10 cellular contexts compared by ENCODE assay signal in genomic region chr10:18418579-18419210, GRCh38.
DNase-seq lines count a peak whose midpoint lies in the region; ATAC-seq, FAIRE-seq and TF ChIP-seq lines count a peak whose summit lies in the region.
"Had no signal": no experiment of that assay in that cellular context is flagged by ENCODE, and none has a peak within 500 bp of the region (broad histone marks: within the 10 kb centered on the region; RNA-seq: fewer than 3 reads in every experiment).

No MANE protein-coding gene starts in this region.

- H3K9ac ChIP-seq in BLaER1 (no peak overlapping the region), astrocyte (ENCODE audit: low read length) (no peak overlapping the region)

- H2AFZ ChIP-seq in astrocyte (ENCODE audit: low read depth, low read length), result peak overlapping the region; percentile 29

- no peak overlapping the region for H3K27ac Mint-ChIP-seq in astrocyte (ENCODE audit: unreplicated experiment)
- H3K27ac Mint-ChIP-seq: T-helper 1 cell treated with Interleukin-12 subunit alpha and Interleukin-12 subunit beta and Interleukin-4 antibody, amounts not matched to agents 30 μg/mL and 1 μg/mL, for 36 hours had no signal

- H3K9me3 Mint-ChIP-seq in astrocyte (ENCODE audit: unreplicated experiment), result no peaks in the 10 kb centered on the region

- H3K4me3 Mint-ChIP-seq in astrocyte (ENCODE audit: unreplicated experiment), result no peak overlapping the region
- H3K4me3 Mint-ChIP-seq: T-helper 1 cell treated with Interleukin-12 subunit alpha and Interleukin-12 subunit beta and Interleukin-4 antibody, amounts not matched to agents 30 μg/mL and 1 μg/mL, for 36 hours had no signal

- H3K4me1 ChIP-seq in BLaER1, result peaks cover 36% of the 10 kb centered on the region
- no peaks in the 10 kb centered on the region for H3K4me1 ChIP-seq in astrocyte (ENCODE audit: insufficient read depth, low read length)
- no peaks in the 10 kb centered on the region for H3K4me1 ChIP-seq in BE2C

- H3K4me2 ChIP-seq in BLaER1 (peak overlapping the region; percentile 55), astrocyte (ENCODE audit: low read length) (no peak overlapping the region)

- no peak for FAIRE-seq in astrocyte (lab: Jason Lieb, UNC)

- no peaks in the 10 kb centered on the region for H4K20me1 ChIP-seq in BLaER1
- H4K20me1 ChIP-seq in astrocyte (ENCODE audit: insufficient read depth, low read length), result no peaks in the 10 kb centered on the region

- DNase-seq in astrocyte (ENCODE audit: low read depth), result peak; percentile 34
- no peak for DNase-seq in activated effector memory CD4-positive, alpha-beta T cell treated with anti-CD3 and anti-CD28 coated beads, Interleukin-2, amount 50 U/mL, for 16 hours
- DNase-seq in activated CD4-positive, CD25-positive, alpha-beta regulatory T cell treated with anti-CD3 and anti-CD28 coated beads, Interleukin-2, amount 50 U/mL, for 72 hours, result no peak
- DNase-seq in superior temporal gyrus (ENCODE audit: extremely low spot score), result no peak
- DNase-seq in BE2C, result no peak
- DNase-seq: glutamatergic neuron had no signal

- ATAC-seq in GM19452 (IDR thresholded peaks at IDR 0.05; ENCODE audit: unreplicated experiment), result peak; percentile 78
- ATAC-seq in HG03442 (IDR thresholded peaks at IDR 0.05; ENCODE audit: unreplicated experiment), result peak; percentile 69

- H3K36me3 Mint-ChIP-seq in astrocyte (ENCODE audit: low read depth, unreplicated experiment), result no peaks in the 10 kb centered on the region

- no peaks in the 10 kb centered on the region for H3K27me3 Mint-ChIP-seq in astrocyte (ENCODE audit: low read depth, unreplicated experiment)

- H3K27me3 ChIP-seq in BLaER1 (no peaks in the 10 kb centered on the region), astrocyte (ENCODE audit: insufficient read depth, low read length) (no peaks in the 10 kb centered on the region), BE2C (no peaks in the 10 kb centered on the region)

- H3K9me3 ChIP-seq in BLaER1 (peaks cover 14% of the 10 kb centered on the region), astrocyte (ENCODE audit: insufficient read depth, low read depth, low read length) (no peaks in the 10 kb centered on the region), BE2C (no peaks in the 10 kb centered on the region)

- no peaks in the 10 kb centered on the region for H3K79me2 ChIP-seq in astrocyte (ENCODE audit: insufficient read depth, low read length)

- H3K27ac ChIP-seq in BLaER1 (peak overlapping the region; percentile 32), astrocyte (ENCODE audit: low read depth, low read length) (no peak overlapping the region)

- H3K4me3 ChIP-seq in BLaER1 (no peak overlapping the region), astrocyte (ENCODE audit: insufficient read depth, low read depth, low read length) (no peak overlapping the region), BE2C (ENCODE audit: low read depth, low read length) (no peak overlapping the region)

- no peaks in the 10 kb centered on the region for H3K36me3 ChIP-seq in BLaER1
- H3K36me3 ChIP-seq in astrocyte (ENCODE audit: insufficient read depth, low read length), result no peaks in the 10 kb centered on the region
- H3K36me3 ChIP-seq in BE2C, result no peaks in the 10 kb centered on the region

- no peak for TF ChIP-seq CTCF in astrocyte (IDR thresholded peaks at IDR 0.05; ENCODE audit: insufficient read depth, low read depth, low read length)
- no peak for TF ChIP-seq CTCF in BE2C (IDR thresholded peaks at IDR 0.05; ENCODE audit: low read depth, low read length)

- no peaks in the 10 kb centered on the region for H3K4me1 Mint-ChIP-seq in astrocyte (ENCODE audit: low read depth, unreplicated experiment)
